ENCODE assay signal across 8 cellular contexts in the genomic region with DNA sequence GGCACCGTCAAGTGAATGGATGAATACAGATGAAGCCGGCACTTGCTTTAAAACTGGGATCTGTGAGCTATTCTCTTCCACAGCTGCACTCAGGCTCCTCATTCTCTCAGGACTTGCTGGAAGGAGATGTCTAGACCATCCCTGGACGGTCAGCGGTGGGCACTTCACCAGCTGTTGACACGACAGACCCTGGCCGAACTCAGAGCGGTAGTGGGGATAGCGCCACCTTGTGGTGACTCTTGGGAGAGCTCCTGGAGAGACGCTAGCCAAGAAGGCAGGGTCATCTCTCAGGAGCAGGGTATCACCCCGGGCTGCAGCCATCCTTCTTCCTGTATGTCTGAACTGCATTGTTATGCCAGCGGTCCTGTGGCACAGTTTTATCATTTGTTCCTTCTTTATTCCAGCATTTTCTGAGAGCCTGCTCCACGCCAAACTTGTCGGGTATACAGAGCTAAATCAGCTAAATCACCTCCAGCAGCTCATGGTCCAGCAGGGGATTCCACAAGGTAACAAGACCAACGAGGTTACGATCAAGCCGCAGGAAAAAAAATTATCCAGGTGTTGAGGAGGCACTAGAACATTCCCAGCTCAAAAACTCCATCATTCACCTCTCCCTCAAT. TPM values are rescaled to one million over a fixed set of nuclear protein-coding genes. Genes with fewer than 3 reads are reported as not detected.
DNase-seq lines count a peak whose midpoint lies in the region; ATAC-seq and TF ChIP-seq lines count a peak whose summit lies in the region.

No MANE protein-coding gene starts in this region.

- no peak overlapping the region for H3K4me3 Mint-ChIP-seq in HFFc6

- H3K36me3 Mint-ChIP-seq in HFFc6 (ENCODE audit: low read depth): no peaks in the 10 kb centered on the region
- H3K36me3 Mint-ChIP-seq in activated naive CD4-positive, alpha-beta T cell treated with anti-CD3 and anti-CD28 coated beads, Interleukin-2, amount 50 U/mL, for 72 hours: no peaks in the 10 kb centered on the region

- no peak overlapping the region for H3K4me3 ChIP-seq in SJCRH30

- ATAC-seq in activated naive CD4-positive, alpha-beta T cell treated with anti-CD3 and anti-CD28 coated beads, Interleukin-2, amount 50 U/mL, for 72 hours: peak; percentile 86 to 89
- ATAC-seq in sciatic nerve (peak; percentile 71), GM21717 (IDR thresholded peaks at IDR 0.05; ENCODE audit: unreplicated experiment) (no peak)

- H3K9me3 Mint-ChIP-seq in HFFc6: no peaks in the 10 kb centered on the region
- H3K9me3 Mint-ChIP-seq in activated naive CD4-positive, alpha-beta T cell treated with anti-CD3 and anti-CD28 coated beads, Interleukin-2, amount 50 U/mL, for 72 hours: no peaks in the 10 kb centered on the region

- H3K27me3 Mint-ChIP-seq in HFFc6 (ENCODE audit: insufficient read depth): peaks cover 57% of the 10 kb centered on the region

- no peaks in the 10 kb centered on the region for H3K36me3 ChIP-seq in SJCRH30

- TF ChIP-seq CTCF in HFFc6 (IDR thresholded peaks at IDR 0.05): peak; percentile 97

- DNase-seq in COLO829 (ENCODE audit: low spot score) (peak; percentile 72), HFFc6 (peak; percentile 25), SJCRH30 (peak; percentile 78 to 89), cardiac septum (ENCODE audit: low spot score) (peak; percentile 90), sciatic nerve (ENCODE audit: low spot score) (peak; percentile 84), NCI-H510A treated with DMSO at 0.1 percent for 48 hours (lab: John Stamatoyannopoulos, UW) (no peak)
- peak; percentile 70 to 87 for DNase-seq in activated naive CD4-positive, alpha-beta T cell treated with anti-CD3 and anti-CD28 coated beads, Interleukin-2, amount 50 U/mL, for 72 hours (ENCODE audit: low spot score in 2 of 2)

- intact Hi-C loops in cardiac septum (cut with DNase I): no loop called here
- intact Hi-C loops in sciatic nerve (cut with DNase I): no loop called here

- H3K27ac Mint-ChIP-seq in HFFc6: no peak overlapping the region
- H3K27ac Mint-ChIP-seq in activated naive CD4-positive, alpha-beta T cell treated with anti-CD3 and anti-CD28 coated beads, Interleukin-2, amount 50 U/mL, for 72 hours: no peak overlapping the region

- no peaks in the 10 kb centered on the region for H3K27me3 ChIP-seq in SJCRH30

- no peaks in the 10 kb centered on the region; the same call in 1 of the 2 replicates for H3K4me1 Mint-ChIP-seq in HFFc6 (ENCODE audit: low read depth)

- peaks cover 40% of the 10 kb centered on the region for H3K4me1 ChIP-seq in SJCRH30

- no peak overlapping the region for H3K27ac ChIP-seq in SJCRH30

- H3K9me3 ChIP-seq in SJCRH30 (replicated peaks): no peaks in the 10 kb centered on the region

RNA-seq across cellular contexts. Expression of gene WNT1, which starts 10.0 kb away (rescaled TPM):
- total RNA-seq in HFFc6 (2021; fragmentation: NEBNext Ultra II Directional; extraction: Animal tissue kit (Norgen Biotek cat#: 25700)): not detected
- total RNA-seq in SJCRH30 (2014; rRNA removed; shearing (Covaris generic)): not detected in 2 replicates
- total RNA-seq in activated naive CD4-positive, alpha-beta T cell treated with anti-CD3 and anti-CD28 coated beads, Interleukin-2, amount 50 U/mL, for 72 hours: under 1 TPM in 1 of 2 donors, not detected in 1; 0.27 TPM
- total RNA-seq in cardiac septum (not detected), sciatic nerve (not detected)

RNA-seq across cellular contexts. Expression of gene DDN, which starts 11.0 kb away (rescaled TPM):
- under 1 TPM; 0.17 to 0.40 (median 0.23) TPM for total RNA-seq in HFFc6 (2021; fragmentation: NEBNext Ultra II Directional; extraction: Animal tissue kit (Norgen Biotek cat#: 25700))
- total RNA-seq in SJCRH30 (2014; rRNA removed; shearing (Covaris generic)): 5.0 and 5.5 TPM in 2 replicates
- 1 to 10 TPM in 1 of 2 donors, under 1 TPM in 1; 0.07 to 1.1 TPM for total RNA-seq in activated naive CD4-positive, alpha-beta T cell treated with anti-CD3 and anti-CD28 coated beads, Interleukin-2, amount 50 U/mL, for 72 hours
- total RNA-seq in cardiac septum (1.00 TPM), sciatic nerve (not detected)

RNA-seq across cellular contexts. Expression of gene WNT10B, which starts 16.6 kb away (rescaled TPM):
- total RNA-seq in HFFc6 (2021; fragmentation: NEBNext Ultra II Directional; extraction: Animal tissue kit (Norgen Biotek cat#: 25700)): 1 to 10 TPM in 4 of 6 experiments, under 1 TPM in 2; 0.87 to 1.7 (median 1.3) TPM
- total RNA-seq in SJCRH30 (2014; rRNA removed; shearing (Covaris generic)): 2.8 and 3.0 TPM in 2 replicates
- 1 to 10 TPM in 1 of 2 donors, not detected in 1; 1.4 TPM for total RNA-seq in activated naive CD4-positive, alpha-beta T cell treated with anti-CD3 and anti-CD28 coated beads, Interleukin-2, amount 50 U/mL, for 72 hours
- total RNA-seq in cardiac septum: 0.16 TPM
- 1.1 TPM for total RNA-seq in sciatic nerve

RNA-seq across cellular contexts. Expression of gene PRKAG1, which starts 30.4 kb away (rescaled TPM):
- 10 to 100 TPM; 79.0 to 92.0 (median 83.3) TPM for total RNA-seq in HFFc6 (2021; fragmentation: NEBNext Ultra II Directional; extraction: Animal tissue kit (Norgen Biotek cat#: 25700))
- 37.1 and 43.0 TPM in 2 replicates for total RNA-seq in SJCRH30 (2014; rRNA removed; shearing (Covaris generic))
- total RNA-seq in activated naive CD4-positive, alpha-beta T cell treated with anti-CD3 and anti-CD28 coated beads, Interleukin-2, amount 50 U/mL, for 72 hours: 10 to 100 TPM; 52.5 to 58.7 TPM
- total RNA-seq in cardiac septum (80.4 TPM), sciatic nerve (46.4 TPM)

RNA-seq across cellular contexts. Expression of gene ARF3, which starts 30.9 kb away (rescaled TPM):
- total RNA-seq in HFFc6 (2021; fragmentation: NEBNext Ultra II Directional; extraction: Animal tissue kit (Norgen Biotek cat#: 25700)): 100 to 1,000 TPM; 186 to 213 (median 203) TPM
- total RNA-seq in SJCRH30 (2014; rRNA removed; shearing (Covaris generic)): 80.9 and 82.1 TPM in 2 replicates
- total RNA-seq in activated naive CD4-positive, alpha-beta T cell treated with anti-CD3 and anti-CD28 coated beads, Interleukin-2, amount 50 U/mL, for 72 hours: 100 to 1,000 TPM in 1 of 2 donors, 10 to 100 TPM in 1; 49.7 to 132 TPM
- total RNA-seq in cardiac septum (59.5 TPM), sciatic nerve (112 TPM)
